In genomic region chr1:185412385-185413074, GRCh38 we compare ENCODE assay signal across 16 cellular contexts.
A peak's percentile ranks its signal among the peaks of the same experiment; 100 is the strongest.
DNase-seq lines count a peak whose midpoint lies in the region; ATAC-seq and TF ChIP-seq lines count a peak whose summit lies in the region.
"Had no signal": no experiment of that assay in that cellular context is flagged by ENCODE, and none has a peak within 500 bp of the region (broad histone marks: within the 10 kb centered on the region; RNA-seq: fewer than 3 reads in every experiment).

No MANE protein-coding gene starts in this region.

- no peaks in the 10 kb centered on the region for H3K36me3 Mint-ChIP-seq in MCF 10A (ENCODE audit: insufficient read depth, unreplicated experiment)

- peak overlapping the region; percentile 14 for H3K27ac Mint-ChIP-seq in MCF 10A (ENCODE audit: low read depth, unreplicated experiment)

- peaks cover 12% of the 10 kb centered on the region for H3K9me3 Mint-ChIP-seq in MCF 10A (ENCODE audit: unreplicated experiment)

- no peak overlapping the region for H3K4me3 Mint-ChIP-seq in MCF 10A (ENCODE audit: unreplicated experiment)

- POLR2A ChIA-PET in MCF 10A (lab: Yijun Ruan, JAX), result interaction anchor here (0.6 to 2.8 kb wide), 12 partner anchors 8 to 153 kb away, joined by 3 to 24 read pairs (median 3); partner anchors contain the start of gene IVNS1ABP

- H3K4me1 Mint-ChIP-seq in MCF 10A (ENCODE audit: insufficient read depth, unreplicated experiment), result peaks cover 32% of the 10 kb centered on the region

- TF ChIP-seq CTCF in MCF 10A (IDR thresholded peaks at IDR 0.05; ENCODE audit: unreplicated experiment), result no peak

- peak; percentile 44 for ATAC-seq in GM18868 (IDR thresholded peaks at IDR 0.05; ENCODE audit: unreplicated experiment)
- peak; percentile 40 for ATAC-seq in HG03280 (IDR thresholded peaks at IDR 0.05; ENCODE audit: unreplicated experiment)
- no peak for ATAC-seq in HG02973 (IDR thresholded peaks at IDR 0.05; ENCODE audit: unreplicated experiment)
- ATAC-seq: Panc1 had no signal

- peak; percentile 93 for DNase-seq in MCF 10A (ENCODE audit: unreplicated experiment)
- DNase-seq in mucosa of gallbladder (ENCODE audit: low spot score), result peak; percentile 23
- DNase-seq in activated gamma-delta T cell treated with Interleukin-2 at 50 U/mL for 16 hours, result no peak
- no peak for DNase-seq in T-helper 9 cell
- DNase-seq in stimulated activated CD4-positive, alpha-beta T cell treated with anti-CD3 and anti-CD28 coated beads, Interleukin-4, amount 100 ng/mL, for 24 hours, result no peak
- DNase-seq: activated gamma-delta T cell, dermis blood vessel endothelial cell, HCEC 1CT, NCI-H524, pancreas, stomach, WERI-Rb-1 had no signal

- no peaks in the 10 kb centered on the region for H3K27me3 Mint-ChIP-seq in MCF 10A (ENCODE audit: insufficient read depth, unreplicated experiment)

- CTCF ChIA-PET in MCF 10A (lab: Yijun Ruan, JAX), result interaction anchor here (0.5 to 1.5 kb wide), 8 partner anchors 9 to 184 kb away, joined by 3 read pairs; partner anchors contain the start of gene IVNS1ABP

- intact Hi-C loops in MCF 10A (cut with micrococcal nuclease), result loop anchor here (10.0 kb wide), 1 partner anchor 82 kb away; no protein-coding TSS in a partner anchor

- BruUV-seq in MCF 10A (replicated peaks; lab: Mats Ljungman, UMichigan), result no TSS peak

Comparison
In these comparisons a context has a peak if more than half of its experiments do, and no peak if none do; other contexts are left out.
1. DNase-seq: peak in MCF 10A (single experiment) and mucosa of gallbladder (single experiment); none in activated gamma-delta T cell treated with Interleukin-2 at 50 U/mL for 16 hours (single experiment), T-helper 9 cell (single experiment) and stimulated activated CD4-positive, alpha-beta T cell treated with anti-CD3 and anti-CD28 coated beads, Interleukin-4, amount 100 ng/mL, for 24 hours (single experiment).